18 cellular contexts compared by ENCODE assay signal in the genomic region with DNA sequence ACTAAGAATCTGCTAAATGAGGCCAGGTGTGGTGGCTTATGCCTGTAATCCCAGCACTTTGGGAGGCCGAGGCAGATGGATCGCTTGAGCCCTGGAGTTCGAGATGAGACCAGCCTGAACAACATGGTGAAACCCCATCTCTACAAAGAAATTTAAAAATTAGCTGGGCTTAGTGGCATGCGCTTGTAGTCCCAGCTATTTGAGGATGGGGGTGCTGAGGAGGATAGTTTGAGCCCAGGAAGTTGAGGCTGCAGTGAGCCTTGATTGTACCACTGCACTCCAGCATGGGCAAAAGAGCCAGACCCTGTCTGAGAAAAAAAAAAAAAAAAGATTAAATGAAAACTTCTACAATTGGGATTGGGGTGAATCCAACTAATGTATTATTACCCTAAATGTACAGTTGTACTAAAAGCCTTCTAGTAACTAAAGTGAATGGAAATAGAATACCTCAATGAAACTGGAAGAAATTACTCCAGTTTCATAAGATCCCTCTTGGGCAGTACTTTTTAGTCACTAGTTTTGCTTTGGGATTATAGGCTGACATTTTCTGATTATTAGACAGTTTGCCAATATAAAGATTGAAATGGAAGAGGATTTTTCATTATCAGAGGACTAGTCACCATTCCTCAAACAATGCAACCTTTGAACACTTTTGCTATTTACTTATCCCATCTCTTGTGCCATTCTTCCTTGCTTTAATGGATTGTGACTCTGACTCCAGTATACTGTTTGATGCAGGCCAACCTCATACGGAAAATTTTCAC. TPM values are rescaled to one million over a fixed set of nuclear protein-coding genes. Genes with fewer than 3 reads are reported as not detected.
DNase-seq lines count a peak whose midpoint lies in the region; ATAC-seq, FAIRE-seq and TF ChIP-seq lines count a peak whose summit lies in the region.
"Had no signal": no experiment of that assay in that cellular context is flagged by ENCODE, and none has a peak within 500 bp of the region (broad histone marks: within the 10 kb centered on the region; RNA-seq: fewer than 3 reads in every experiment).

No MANE protein-coding gene starts in this region.

- no peaks in the 10 kb centered on the region for H3K9me3 Mint-ChIP-seq in effector memory CD8-positive, alpha-beta T cell

- H3K4me1 ChIP-seq in small intestine (ENCODE audit: control insufficient read depth in 2 of 2, insufficient read depth in 1 of 2, low read depth in 1 of 2, low read length in 1 of 2) (no peaks in the 10 kb centered on the region), A673 (ENCODE audit: insufficient read depth, low read length, poor library complexity, severe bottlenecking) (no peaks in the 10 kb centered on the region)
- H3K4me1 ChIP-seq: Peyer's patch had no signal

- H3K9me3 ChIP-seq in small intestine (ENCODE audit: control insufficient read depth, low read depth) (no peaks in the 10 kb centered on the region), A673 (ENCODE audit: low read depth, low read length, poor library complexity, severe bottlenecking) (no peaks in the 10 kb centered on the region)
- H3K9me3 ChIP-seq: Peyer's patch had no signal

- intact Hi-C loops in A673 (cut with micrococcal nuclease; ENCODE audit: unreplicated experiment): loop anchor here (10.0 kb wide), 1 partner anchor 196 kb away; no protein-coding TSS in a partner anchor

- no peaks in the 10 kb centered on the region for H3K27me3 Mint-ChIP-seq in effector memory CD8-positive, alpha-beta T cell
- H3K27me3 Mint-ChIP-seq: B cell; CD4-positive, CD25-positive, alpha-beta regulatory T cell had no signal

- H3K36me3 Mint-ChIP-seq in effector memory CD8-positive, alpha-beta T cell (ENCODE audit: insufficient read depth): peaks cover 18% of the 10 kb centered on the region

- CTCF ChIA-PET in A673 (lab: Charles Lee): no interaction called here

- 90 to 97% (median 94%) methylated on average over 5 of the region's 5 CpGs for WGBS in small intestine, 3 donors

- no peak overlapping the region for H3K4me3 ChIP-seq in small intestine (ENCODE audit: low read depth in 1 of 2, low read length in 2 of 2)
- H3K4me3 ChIP-seq in A673 (ENCODE audit: low read depth, low read length, poor library complexity, severe bottlenecking): no peak overlapping the region
- H3K4me3 ChIP-seq: Peyer's patch had no signal

- TF ChIP-seq CTCF in D721Med (IDR thresholded peaks at IDR 0.05; ENCODE audit: insufficient read depth, missing control alignments) (no peak), A673 (conservative IDR thresholded peaks at IDR 0.05; ENCODE audit: low read depth, low read length) (no peak)

- DNase-seq in D721Med (ENCODE audit: insufficient read length, low spot score): no peak
- peak; percentile 44 to 71 for DNase-seq in NCI-H524 (lab: John Stamatoyannopoulos, UW)
- no peak for DNase-seq in effector memory CD8-positive, alpha-beta T cell
- DNase-seq in small intestine: peak; percentile 17
- DNase-seq in GM03348 (ENCODE audit: low spot score): no peak
- no peak for DNase-seq in A673 (ENCODE audit: low spot score)
- DNase-seq in amniotic stem cell (lab: John Stamatoyannopoulos, UW): no peak
- DNase-seq: CD4-positive, CD25-positive, alpha-beta regulatory T cell; DMS79 treated with DMSO at 0.1 percent for 48 hours; GDM1; KBM-7; NCI-H1436 treated with DMSO at 0.1 percent for 48 hours; NCI-H2081; Peyer's patch had no signal

- BruUV-seq in A673 (replicated peaks; lab: Mats Ljungman, UMichigan): no TSS peak

- POLR2A ChIA-PET in A673 (lab: Charles Lee; ENCODE audit: low non-redundant PET): no interaction called here

- H3K36me3 ChIP-seq in small intestine (ENCODE audit: control insufficient read depth in 2 of 2, insufficient read depth in 2 of 2, low read length in 2 of 2): no peaks in the 10 kb centered on the region
- peaks cover 39% of the 10 kb centered on the region for H3K36me3 ChIP-seq in A673 (ENCODE audit: insufficient read depth, low read length, poor library complexity, severe bottlenecking)

- peak overlapping the region; percentile 6 to 32 for H3K27ac Mint-ChIP-seq in effector memory CD8-positive, alpha-beta T cell

- no peak overlapping the region for H3K4me3 Mint-ChIP-seq in effector memory CD8-positive, alpha-beta T cell
- H3K4me3 Mint-ChIP-seq: B cell; CD4-positive, CD25-positive, alpha-beta regulatory T cell had no signal

- H3K4me1 Mint-ChIP-seq in effector memory CD8-positive, alpha-beta T cell (ENCODE audit: low read depth in 2 of 2): no peaks in the 10 kb centered on the region
- H3K4me1 Mint-ChIP-seq: B cell had no signal

- H3K27me3 ChIP-seq in small intestine (ENCODE audit: control insufficient read depth in 2 of 2, insufficient read depth in 2 of 2, low read length in 2 of 2): no peaks in the 10 kb centered on the region
- H3K27me3 ChIP-seq in A673 (replicated peaks; ENCODE audit: insufficient read depth, low read depth, low read length, poor library complexity): no peaks in the 10 kb centered on the region
- H3K27me3 ChIP-seq: Peyer's patch had no signal

- ATAC-seq in effector memory CD8-positive, alpha-beta T cell (replicated peaks): no peak
- ATAC-seq: Right ventricle myocardium inferior had no signal

- peak; percentile 48 for FAIRE-seq in D721Med (lab: Jason Lieb, UNC)
- FAIRE-seq in small intestine (lab: Jason Lieb, UNC): no peak
- FAIRE-seq: GM12892 had no signal

- no peak overlapping the region for H3K27ac ChIP-seq in small intestine (ENCODE audit: low read depth in 1 of 2, low read length in 1 of 2)
- H3K27ac ChIP-seq in A673 (ENCODE audit: low read depth, low read length, poor library complexity, severe bottlenecking): no peak overlapping the region
- H3K27ac ChIP-seq: Peyer's patch had no signal

RNA-seq across cellular contexts. Expression of a gene that starts 14.3 kb away (rescaled TPM):
- under 1 TPM in 2 of 3 donors, not detected in 1; 0.76 to 0.81 TPM for polyA plus RNA-seq in small intestine
- 70.8 and 87.6 TPM in 2 replicates for total RNA-seq in A673 (2021)
- total RNA-seq: CD4-positive, CD25-positive, alpha-beta regulatory T cell; H4 had no signal

Comparison
In these comparisons a context has a peak if more than half of its experiments do, and no peak if none do; other contexts are left out.
1. DNase-seq: peak in NCI-H524 (2 of 2) and small intestine (single experiment); none in D721Med (single experiment), effector memory CD8-positive, alpha-beta T cell (0 of 3), GM03348 (single experiment), A673 (single experiment) and amniotic stem cell (single experiment).